Comparison of ENCODE assay signal across 8 cellular contexts in genomic region chrX:1673337-1673736, GRCh38. TPM values are rescaled to one million over a fixed set of nuclear protein-coding genes. Genes with fewer than 3 reads are reported as not detected.
A peak's percentile ranks its signal among the peaks of the same experiment; 100 is the strongest.
DNase-seq lines count a peak whose midpoint lies in the region; ATAC-seq, FAIRE-seq and TF ChIP-seq lines count a peak whose summit lies in the region.

No MANE protein-coding gene starts in this region.

- no peaks in the 10 kb centered on the region for H4K20me1 ChIP-seq in DOHH2 (ENCODE audit: control insufficient read depth, insufficient read depth, low read depth, low read length)

- H3K36me3 ChIP-seq in DOHH2 (ENCODE audit: control insufficient read depth, low read length) (no peaks in the 10 kb centered on the region), stomach (no peaks in the 10 kb centered on the region)

- H3K27ac ChIP-seq in DOHH2 (ENCODE audit: low read depth, low read length) (no peak overlapping the region), stomach (no peak overlapping the region)

- TF ChIP-seq CTCF in DOHH2 (IDR thresholded peaks at IDR 0.05; ENCODE audit: low read depth, low read length, poor library complexity, severe bottlenecking) (peak; percentile 85), stomach (IDR thresholded peaks at IDR 0.05) (peak in 5 of 7 experiments; percentile 19 to 70 (median 57))

- WGBS in stomach, 5 donors, result 71 to 80% (median 77%) methylated on average over 7 of the region's 7 CpGs

- no peaks in the 10 kb centered on the region for H3F3A ChIP-seq in DOHH2 (ENCODE audit: control insufficient read depth, insufficient read depth)

- H3K9me3 Mint-ChIP-seq in activated CD4-positive, alpha-beta T cell treated with anti-CD3 and anti-CD28 coated beads, Interleukin-2, amount 10 ng/mL, durations not matched to agents 7 days and 5 days, result no peaks in the 10 kb centered on the region

- H3K4me2 ChIP-seq in DOHH2 (ENCODE audit: low read length), result no peak overlapping the region

- no peak for ATAC-seq in HG02973 (IDR thresholded peaks at IDR 0.05; ENCODE audit: unreplicated experiment)

- FAIRE-seq in urothelium cell line (lab: Jason Lieb, UNC), result no peak

- DNase-seq in HT-29 (ENCODE audit: low spot score) (peak; percentile 44), germinal center (ENCODE audit: low spot score) (peak; percentile 36), stomach (no peak), NCI-H1436 treated with DMSO at 0.1 percent for 48 hours (lab: John Stamatoyannopoulos, UW) (no peak), urothelium cell line (ENCODE audit: low spot score) (no peak)
- DNase-seq in activated CD4-positive, alpha-beta T cell treated with anti-CD3 and anti-CD28 coated beads, Interleukin-2, amount 10 ng/mL, durations not matched to agents 7 days and 5 days, result peak; percentile 58

- H3K4me3 Mint-ChIP-seq in activated CD4-positive, alpha-beta T cell treated with anti-CD3 and anti-CD28 coated beads, Interleukin-2, amount 10 ng/mL, durations not matched to agents 7 days and 5 days, result no peak overlapping the region

- no peak for TF ChIP-seq POLR2A in stomach (IDR thresholded peaks at IDR 0.05)

- no peaks in the 10 kb centered on the region for H3K9me2 ChIP-seq in DOHH2 (replicated peaks; ENCODE audit: control insufficient read depth, low read length)

- H3K79me2 ChIP-seq in DOHH2 (ENCODE audit: control insufficient read depth, low read length), result peaks cover 5% of the 10 kb centered on the region

- H3K27me3 ChIP-seq in DOHH2 (ENCODE audit: control insufficient read depth, low read length), result no peaks in the 10 kb centered on the region
- no peaks in the 10 kb centered on the region for H3K27me3 ChIP-seq in stomach

- intact Hi-C loops in stomach (cut with DNase I; ENCODE audit: low total_unique reads), result no loop called here

- no peaks in the 10 kb centered on the region for H3K27me3 Mint-ChIP-seq in activated CD4-positive, alpha-beta T cell treated with anti-CD3 and anti-CD28 coated beads, Interleukin-2, amount 10 ng/mL, durations not matched to agents 7 days and 5 days

- CTCF ChIA-PET in activated CD4-positive, alpha-beta T cell treated with anti-CD3 and anti-CD28 coated beads, Interleukin-2, amount 10 ng/mL, durations not matched to agents 7 days and 5 days (lab: Charles Lee), result no interaction called here

- H3K36me3 Mint-ChIP-seq in activated CD4-positive, alpha-beta T cell treated with anti-CD3 and anti-CD28 coated beads, Interleukin-2, amount 10 ng/mL, durations not matched to agents 7 days and 5 days (ENCODE audit: low read depth), result peaks cover 16% of the 10 kb centered on the region

- POLR2A ChIA-PET in activated CD4-positive, alpha-beta T cell treated with anti-CD3 and anti-CD28 coated beads, Interleukin-2, amount 10 ng/mL, durations not matched to agents 7 days and 5 days (lab: Charles Lee), result no interaction called here

- no peak overlapping the region for H3K27ac Mint-ChIP-seq in activated CD4-positive, alpha-beta T cell treated with anti-CD3 and anti-CD28 coated beads, Interleukin-2, amount 10 ng/mL, durations not matched to agents 7 days and 5 days

- H3K9me3 ChIP-seq in DOHH2 (ENCODE audit: control insufficient read depth, insufficient read depth, low read length) (no peaks in the 10 kb centered on the region), stomach (no peaks in the 10 kb centered on the region)

- H3K4me1 ChIP-seq in DOHH2 (ENCODE audit: control insufficient read depth, low read length) (no peaks in the 10 kb centered on the region), stomach (no peaks in the 10 kb centered on the region)

- H3K4me3 ChIP-seq in DOHH2 (ENCODE audit: low read length) (no peak overlapping the region), stomach (no peak overlapping the region)

- TF ChIP-seq EP300 in stomach (IDR thresholded peaks at IDR 0.05), result no peak

- no peaks in the 10 kb centered on the region for H3K4me1 Mint-ChIP-seq in activated CD4-positive, alpha-beta T cell treated with anti-CD3 and anti-CD28 coated beads, Interleukin-2, amount 10 ng/mL, durations not matched to agents 7 days and 5 days

RNA-seq across cellular contexts. Expression of gene ASMT, which starts 58.5 kb away (rescaled TPM):
- total RNA-seq in HT-29 (2014; rRNA removed; shearing (Covaris generic)), result 0.10 TPM in 1 of 2 replicates, not detected in the other
- not detected for total RNA-seq in activated CD4-positive, alpha-beta T cell treated with anti-CD3 and anti-CD28 coated beads, Interleukin-2, amount 10 ng/mL, durations not matched to agents 7 days and 5 days
- total RNA-seq in stomach, result not detected
- polyA plus RNA-seq in stomach, result under 1 TPM in 1 of 3 donors, not detected in 2; 0.43 TPM

Comparison
In these comparisons a context has a peak if more than half of its experiments do, and no peak if none do; other contexts are left out.
1. DNase-seq: peak in HT-29 (single experiment), activated CD4-positive, alpha-beta T cell treated with anti-CD3 and anti-CD28 coated beads, Interleukin-2, amount 10 ng/mL, durations not matched to agents 7 days and 5 days (single experiment) and germinal center (single experiment); none in stomach (single experiment), NCI-H1436 treated with DMSO at 0.1 percent for 48 hours (single experiment) and urothelium cell line (single experiment).